In the genomic region with DNA sequence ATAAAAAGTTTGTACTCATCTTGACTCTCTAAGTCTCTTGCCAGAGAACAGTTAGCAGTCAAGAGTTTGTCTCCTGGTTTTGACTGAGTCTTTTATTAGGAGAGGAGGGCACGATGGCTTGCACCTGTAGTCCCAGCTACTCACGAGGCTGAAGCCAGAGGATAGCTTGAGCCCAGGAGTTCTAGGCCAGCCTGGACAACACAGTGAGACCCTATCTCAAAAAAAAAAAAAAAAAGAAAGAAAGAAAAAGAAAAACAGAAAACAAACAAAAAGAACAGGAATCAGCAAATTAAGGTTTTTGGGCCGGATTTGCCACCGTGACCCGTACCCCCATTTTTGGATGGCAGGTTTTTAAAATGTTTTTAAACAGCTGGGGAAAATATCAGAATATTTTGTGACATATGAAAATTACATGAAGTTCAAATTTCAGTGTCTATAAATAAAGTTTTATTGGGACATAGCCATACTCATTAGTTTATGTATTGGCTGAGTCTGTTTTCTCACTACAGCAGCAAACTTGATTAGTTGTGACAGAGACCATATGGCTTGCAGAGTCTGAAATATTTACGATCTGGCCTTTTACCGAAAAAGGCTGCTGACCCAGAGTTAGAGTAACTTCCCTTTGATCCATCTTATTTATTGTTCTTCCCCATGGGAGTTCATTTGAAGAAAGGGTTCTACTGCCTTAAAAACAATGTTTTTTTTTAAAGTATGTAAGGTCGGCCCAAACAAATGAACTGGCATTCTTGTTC, we compare ENCODE assay signal across 1 cellular context.
TF ChIP-seq lines count a peak whose summit lies in the region.

No MANE protein-coding gene starts in this region.

TF ChIP-seq in GM23338, 12 proteins besides CTCF, POLR2A, EP300 and RAD21 (continued from another document):
- TF ChIP-seq STAT1 (IDR thresholded peaks at IDR 0.05; ENCODE audit: unreplicated experiment), result no peak
- TF ChIP-seq NANOG (IDR thresholded peaks at IDR 0.05; ENCODE audit: borderline replicate concordance), result no peak
TF ChIP-seq in GM23338: peak in this region for 0.
